ENCODE assay signal across 12 cellular contexts in the genomic region with DNA sequence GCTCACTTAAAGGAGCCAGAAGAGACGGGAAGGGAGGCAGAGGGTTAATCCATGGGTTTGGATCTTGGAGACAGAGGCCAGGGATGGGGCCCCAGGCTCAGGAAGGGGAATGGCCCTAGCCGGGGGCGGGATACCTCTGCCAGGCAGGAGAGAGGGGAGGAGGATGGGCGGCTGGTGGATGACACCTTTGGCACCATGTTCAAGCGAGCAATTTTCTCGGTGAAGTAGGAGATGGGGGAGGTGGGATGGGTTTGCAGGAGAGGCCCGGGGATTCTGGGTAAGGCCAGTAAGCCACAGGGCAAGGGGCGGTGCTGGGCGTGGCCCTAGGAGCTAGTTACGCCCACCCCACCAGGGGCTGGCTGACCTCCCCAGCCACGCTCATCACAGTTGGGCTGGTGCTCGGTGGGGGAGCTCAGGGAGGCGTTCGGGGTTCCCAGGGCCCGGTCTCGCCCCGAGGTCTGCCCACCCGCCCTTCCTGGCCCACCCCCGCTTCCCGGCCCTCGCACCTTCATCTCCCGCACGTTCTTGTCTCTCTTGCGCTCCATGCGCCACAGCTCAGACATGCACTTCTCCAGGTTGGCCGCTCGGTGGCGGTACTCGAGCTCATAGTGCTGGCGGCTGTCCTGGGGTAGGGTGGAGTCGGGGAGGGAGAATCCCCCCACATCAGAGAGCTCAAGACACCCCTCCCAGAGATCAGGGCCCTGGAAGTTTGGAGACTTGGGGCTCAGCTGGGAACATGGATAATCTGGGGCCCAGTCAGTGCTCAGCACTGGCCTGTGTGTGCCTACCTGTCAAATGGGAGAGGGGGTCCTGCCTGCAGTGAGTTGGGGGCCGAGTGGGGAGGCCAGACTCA. TPM values are rescaled to one million over a fixed set of nuclear protein-coding genes. Genes with fewer than 3 reads are reported as not detected.
DNase-seq lines count a peak whose midpoint lies in the region; ATAC-seq and TF ChIP-seq lines count a peak whose summit lies in the region.
"Had no signal": no experiment of that assay in that cellular context is flagged by ENCODE, and none has a peak within 500 bp of the region (broad histone marks: within the 10 kb centered on the region; RNA-seq: fewer than 3 reads in every experiment).

No MANE protein-coding gene starts in this region.

- no peaks in the 10 kb centered on the region for H3K27me3 Mint-ChIP-seq in chondrocyte (ENCODE audit: low read depth)
- no peaks in the 10 kb centered on the region for H3K27me3 Mint-ChIP-seq in naive thymus-derived CD4-positive, alpha-beta T cell
- H3K27me3 Mint-ChIP-seq in activated T-helper 1 cell treated with anti-CD3 and anti-CD28 coated beads, Interleukin-12 subunit alpha, Interleukin-12 subunit beta, Interleukin-2, Interleukin-4 antibody, amounts not matched to agents 30 ng/mL and 10 ng/mL and 1 ng/mL, durations not matched to agents 14 hours and 24 hours and 36 hours (ENCODE audit: insufficient read depth) = no peaks in the 10 kb centered on the region
- H3K27me3 Mint-ChIP-seq: activated CD4-positive, alpha-beta T cell treated with anti-CD3 and anti-CD28 coated beads for 36 hours; activated naive CD8-positive, alpha-beta T cell treated with anti-CD3 and anti-CD28 coated beads, Interleukin-2, amount 10 ng/mL, durations not matched to agents 7 days and 5 days had no signal

- ATAC-seq in naive thymus-derived CD4-positive, alpha-beta T cell = no peak
- ATAC-seq: activated CD4-positive, alpha-beta T cell treated with anti-CD3 and anti-CD28 coated beads for 36 hours had no signal

- H3K4me1 Mint-ChIP-seq in chondrocyte (ENCODE audit: low read depth) = peaks cover 15% of the 10 kb centered on the region
- H3K4me1 Mint-ChIP-seq in naive thymus-derived CD4-positive, alpha-beta T cell = peaks cover 0 to 7% (median 0%) of the 10 kb centered on the region in 7 donors
- no peaks in the 10 kb centered on the region for H3K4me1 Mint-ChIP-seq in activated T-helper 1 cell treated with anti-CD3 and anti-CD28 coated beads, Interleukin-12 subunit alpha, Interleukin-12 subunit beta, Interleukin-2, Interleukin-4 antibody, amounts not matched to agents 30 ng/mL and 10 ng/mL and 1 ng/mL, durations not matched to agents 14 hours and 24 hours and 36 hours (ENCODE audit: low read depth)
- H3K4me1 Mint-ChIP-seq: activated CD4-positive, alpha-beta T cell treated with anti-CD3 and anti-CD28 coated beads for 36 hours had no signal

- intact Hi-C loops in testis (cut with DNase I; ENCODE audit: low total_unique reads) = no loop called here
- intact Hi-C loops in naive thymus-derived CD4-positive, alpha-beta T cell (cut with micrococcal nuclease) = no loop called here
- intact Hi-C loops in activated T-helper 1 cell treated with anti-CD3 and anti-CD28 coated beads, Interleukin-12 subunit alpha, Interleukin-12 subunit beta, Interleukin-2, Interleukin-4 antibody, amounts not matched to agents 30 ng/mL and 10 ng/mL and 1 ng/mL, durations not matched to agents 14 hours and 24 hours and 36 hours (cut with micrococcal nuclease) = no loop called here

- no peaks in the 10 kb centered on the region for H3K9me3 Mint-ChIP-seq in chondrocyte (ENCODE audit: low read depth)
- H3K9me3 Mint-ChIP-seq in naive thymus-derived CD4-positive, alpha-beta T cell = no peaks in the 10 kb centered on the region
- H3K9me3 Mint-ChIP-seq in activated T-helper 1 cell treated with anti-CD3 and anti-CD28 coated beads, Interleukin-12 subunit alpha, Interleukin-12 subunit beta, Interleukin-2, Interleukin-4 antibody, amounts not matched to agents 30 ng/mL and 10 ng/mL and 1 ng/mL, durations not matched to agents 14 hours and 24 hours and 36 hours = no peaks in the 10 kb centered on the region
- H3K9me3 Mint-ChIP-seq: activated naive CD8-positive, alpha-beta T cell treated with anti-CD3 and anti-CD28 coated beads, Interleukin-2, amount 10 ng/mL, durations not matched to agents 7 days and 5 days had no signal

- peak overlapping the region; percentile 43; the same call in 1 of the 2 replicates for H3K27ac ChIP-seq in HUES64 (ENCODE audit: low read depth, low read length)
- H3K27ac ChIP-seq in testis = no peak overlapping the region
- no peak overlapping the region for H3K27ac ChIP-seq in naive thymus-derived CD4-positive, alpha-beta T cell (ENCODE audit: low read depth, low read length)

- H3K27me3 ChIP-seq in HUES64 (ENCODE audit: insufficient read depth, low read length) (no peaks in the 10 kb centered on the region), testis (no peaks in the 10 kb centered on the region)
- H3K27me3 ChIP-seq in naive thymus-derived CD4-positive, alpha-beta T cell (ENCODE audit: control insufficient read depth in 2 of 2, insufficient read depth in 2 of 2, low read length in 2 of 2) = no peaks in the 10 kb centered on the region

- WGBS in HUES64 = 6% methylated on average over 24 of the region's 32 CpGs
- 44 to 58% methylated on average over 24 to 30 of the region's 32 CpGs for WGBS in testis, 2 donors

- no peak overlapping the region for H3K4me3 Mint-ChIP-seq in chondrocyte (ENCODE audit: unreplicated experiment)
- H3K4me3 Mint-ChIP-seq in naive thymus-derived CD4-positive, alpha-beta T cell = no peak overlapping the region
- no peak overlapping the region for H3K4me3 Mint-ChIP-seq in activated T-helper 1 cell treated with anti-CD3 and anti-CD28 coated beads, Interleukin-12 subunit alpha, Interleukin-12 subunit beta, Interleukin-2, Interleukin-4 antibody, amounts not matched to agents 30 ng/mL and 10 ng/mL and 1 ng/mL, durations not matched to agents 14 hours and 24 hours and 36 hours
- H3K4me3 Mint-ChIP-seq: activated CD4-positive, alpha-beta T cell treated with anti-CD3 and anti-CD28 coated beads for 36 hours; activated naive CD8-positive, alpha-beta T cell treated with anti-CD3 and anti-CD28 coated beads, Interleukin-2, amount 10 ng/mL, durations not matched to agents 7 days and 5 days had no signal

- peak overlapping the region; percentile 12 for H3K9ac ChIP-seq in HUES64 (ENCODE audit: low read depth, low read length)

- H3K4me1 ChIP-seq in HUES64 (ENCODE audit: insufficient read depth, low read length) = peaks cover 12% of the 10 kb centered on the region; the same call in 1 of the 2 replicates
- H3K4me1 ChIP-seq in testis = peaks cover 4% of the 10 kb centered on the region
- no peaks in the 10 kb centered on the region for H3K4me1 ChIP-seq in naive thymus-derived CD4-positive, alpha-beta T cell (ENCODE audit: control insufficient read depth in 2 of 2, insufficient read depth in 2 of 2, low read length in 2 of 2)

- peak; percentile 72 for DNase-seq in chondrocyte (ENCODE audit: low spot score)
- DNase-seq in testis = peak; percentile 45
- no peak for DNase-seq in naive thymus-derived CD4-positive, alpha-beta T cell
- no peak for DNase-seq in DMS 273 treated with DMSO at 0.1 percent for 48 hours (lab: John Stamatoyannopoulos, UW)
- no peak for DNase-seq in activated T-helper 1 cell treated with anti-CD3 and anti-CD28 coated beads, Interleukin-12 subunit alpha, Interleukin-12 subunit beta, Interleukin-2, Interleukin-4 antibody, amounts not matched to agents 30 ng/mL and 10 ng/mL and 1 ng/mL, durations not matched to agents 14 hours and 24 hours and 36 hours (ENCODE audit: low spot score)
- DNase-seq: activated CD4-positive, alpha-beta T cell treated with anti-CD3 and anti-CD28 coated beads for 36 hours; activated naive CD8-positive, alpha-beta T cell treated with anti-CD3 and anti-CD28 coated beads, Interleukin-2, amount 10 ng/mL, durations not matched to agents 7 days and 5 days; DND-41; NCI-H187 treated with DMSO at 0.1 percent for 48 hours; RPMI8226 had no signal

- H3K9me3 ChIP-seq in HUES64 (ENCODE audit: insufficient read depth, low read depth, low read length) = no peaks in the 10 kb centered on the region
- H3K9me3 ChIP-seq in iPS-18c (ENCODE audit: control insufficient read depth, insufficient read depth, low read length) = no peaks in the 10 kb centered on the region
- H3K9me3 ChIP-seq in testis = no peaks in the 10 kb centered on the region
- H3K9me3 ChIP-seq in naive thymus-derived CD4-positive, alpha-beta T cell (ENCODE audit: control insufficient read depth in 2 of 3, low read length in 3 of 3) = no peaks in the 10 kb centered on the region

- H3K4me3 ChIP-seq in HUES64 (ENCODE audit: low read length) (peak overlapping the region; percentile 44), iPS-18c (ENCODE audit: insufficient read depth, low read depth, low read length) (peak overlapping the region; percentile 56), testis (peak overlapping the region in 1 of 2 donors; percentile 13)
- no peak overlapping the region for H3K4me3 ChIP-seq in naive thymus-derived CD4-positive, alpha-beta T cell (ENCODE audit: low read length)

- no peaks in the 10 kb centered on the region for H3K36me3 Mint-ChIP-seq in chondrocyte (ENCODE audit: low read depth)
- H3K36me3 Mint-ChIP-seq in naive thymus-derived CD4-positive, alpha-beta T cell = peaks cover 0 to 31% (median 21%) of the 10 kb centered on the region in 5 donors
- H3K36me3 Mint-ChIP-seq in activated T-helper 1 cell treated with anti-CD3 and anti-CD28 coated beads, Interleukin-12 subunit alpha, Interleukin-12 subunit beta, Interleukin-2, Interleukin-4 antibody, amounts not matched to agents 30 ng/mL and 10 ng/mL and 1 ng/mL, durations not matched to agents 14 hours and 24 hours and 36 hours (ENCODE audit: low read depth) = no peaks in the 10 kb centered on the region
- H3K36me3 Mint-ChIP-seq: activated naive CD8-positive, alpha-beta T cell treated with anti-CD3 and anti-CD28 coated beads, Interleukin-2, amount 10 ng/mL, durations not matched to agents 7 days and 5 days had no signal

- TF ChIP-seq CTCF in chondrocyte (IDR thresholded peaks at IDR 0.05) (peak; percentile 70), testis (IDR thresholded peaks at IDR 0.05) (peak in 2 of 3 experiments; percentile 18 to 34)

- no peak for TF ChIP-seq POLR2A in testis (IDR thresholded peaks at IDR 0.05)

- H3K36me3 ChIP-seq in HUES64 (ENCODE audit: insufficient read depth, low read length) (no peaks in the 10 kb centered on the region), testis (ENCODE audit: low read depth, missing control alignments) (no peaks in the 10 kb centered on the region)
- H3K36me3 ChIP-seq in naive thymus-derived CD4-positive, alpha-beta T cell (ENCODE audit: control insufficient read depth in 2 of 3, insufficient read depth in 3 of 3, low read length in 3 of 3) = peaks cover 0 to 4% (median 0%) of the 10 kb centered on the region in 3 experiments

- CTCF ChIA-PET in naive thymus-derived CD4-positive, alpha-beta T cell (lab: Charles Lee) = no interaction called here

- peak overlapping the region; percentile 62 for H3K27ac Mint-ChIP-seq in chondrocyte (ENCODE audit: unreplicated experiment)
- H3K27ac Mint-ChIP-seq in naive thymus-derived CD4-positive, alpha-beta T cell = no peak overlapping the region
- H3K27ac Mint-ChIP-seq in activated T-helper 1 cell treated with anti-CD3 and anti-CD28 coated beads, Interleukin-12 subunit alpha, Interleukin-12 subunit beta, Interleukin-2, Interleukin-4 antibody, amounts not matched to agents 30 ng/mL and 10 ng/mL and 1 ng/mL, durations not matched to agents 14 hours and 24 hours and 36 hours = no peak overlapping the region
- H3K27ac Mint-ChIP-seq: activated CD4-positive, alpha-beta T cell treated with anti-CD3 and anti-CD28 coated beads for 36 hours; activated naive CD8-positive, alpha-beta T cell treated with anti-CD3 and anti-CD28 coated beads, Interleukin-2, amount 10 ng/mL, durations not matched to agents 7 days and 5 days had no signal

- POLR2A ChIA-PET in naive thymus-derived CD4-positive, alpha-beta T cell (lab: Charles Lee) = no interaction called here

RNA-seq across cellular contexts. Expression of gene BAIAP2L2, which starts 12.7 kb away (rescaled TPM):
- 1.9 TPM for polyA plus RNA-seq in HUES64 (2013, experiment 1 of 2)
- polyA plus RNA-seq in HUES64 (2013, experiment 2 of 2) = 1.9 TPM
- total RNA-seq in chondrocyte (0.21 to 0.42 TPM in 2 of 3 replicates, not detected in the other), testis (10 to 100 TPM in 1 of 2 donors, 1 to 10 TPM in 1; 8.8 to 10.0 TPM)
- 6.6 TPM for polyA plus RNA-seq in testis (ENCODE audit: insufficient read depth, low read depth, low replicate concordance)
- total RNA-seq in naive thymus-derived CD4-positive, alpha-beta T cell = 1 to 10 TPM in 3 of 5 experiments, under 1 TPM in 2; 0.46 to 3.9 (median 1.9) TPM
- polyA plus RNA-seq in naive thymus-derived CD4-positive, alpha-beta T cell = not detected
- total RNA-seq in activated T-helper 1 cell treated with anti-CD3 and anti-CD28 coated beads, Interleukin-12 subunit alpha, Interleukin-12 subunit beta, Interleukin-2, Interleukin-4 antibody, amounts not matched to agents 30 ng/mL and 10 ng/mL and 1 ng/mL, durations not matched to agents 14 hours and 24 hours and 36 hours = 0.29 and 0.32 TPM in 2 replicates

RNA-seq across cellular contexts. Expression of gene SLC16A8, which starts 13.8 kb away (rescaled TPM):
- not detected for polyA plus RNA-seq in HUES64 (2013, experiment 1 of 2)
- not detected for polyA plus RNA-seq in HUES64 (2013, experiment 2 of 2)
- total RNA-seq in chondrocyte (0.50 TPM in 1 of 3 replicates, not detected in the others), testis (1 to 10 TPM; 1.6 to 2.0 TPM)
- polyA plus RNA-seq in testis (ENCODE audit: insufficient read depth, low read depth, low replicate concordance) = 2.4 TPM
- total RNA-seq in naive thymus-derived CD4-positive, alpha-beta T cell = not detected
- polyA plus RNA-seq in naive thymus-derived CD4-positive, alpha-beta T cell = not detected
- total RNA-seq in activated T-helper 1 cell treated with anti-CD3 and anti-CD28 coated beads, Interleukin-12 subunit alpha, Interleukin-12 subunit beta, Interleukin-2, Interleukin-4 antibody, amounts not matched to agents 30 ng/mL and 10 ng/mL and 1 ng/mL, durations not matched to agents 14 hours and 24 hours and 36 hours = 0.34 TPM in 1 of 2 replicates, not detected in the other
- total RNA-seq: activated CD4-positive, alpha-beta T cell treated with anti-CD3 and anti-CD28 coated beads for 36 hours; activated naive CD8-positive, alpha-beta T cell treated with anti-CD3 and anti-CD28 coated beads, Interleukin-2, amount 10 ng/mL, durations not matched to agents 7 days and 5 days had no signal

RNA-seq across cellular contexts. Expression of gene PICK1, which starts 40.6 kb away (rescaled TPM):
- polyA plus RNA-seq in HUES64 (2013, experiment 1 of 2) = 17.6 TPM
- 15.6 TPM for polyA plus RNA-seq in HUES64 (2013, experiment 2 of 2)
- 13.5 to 22.6 TPM (median 19.1 TPM) in 3 replicates for total RNA-seq in chondrocyte
- 10 to 100 TPM; 78.7 to 89.7 TPM for total RNA-seq in testis
- polyA plus RNA-seq in testis (ENCODE audit: insufficient read depth, low read depth, low replicate concordance) = 61.5 TPM
- total RNA-seq in naive thymus-derived CD4-positive, alpha-beta T cell = 10 to 100 TPM; 10.0 to 29.3 (median 26.5) TPM
- polyA plus RNA-seq in naive thymus-derived CD4-positive, alpha-beta T cell = 1 to 10 TPM; 6.3 to 6.6 TPM
- 12.0 and 14.8 TPM in 2 replicates for total RNA-seq in activated T-helper 1 cell treated with anti-CD3 and anti-CD28 coated beads, Interleukin-12 subunit alpha, Interleukin-12 subunit beta, Interleukin-2, Interleukin-4 antibody, amounts not matched to agents 30 ng/mL and 10 ng/mL and 1 ng/mL, durations not matched to agents 14 hours and 24 hours and 36 hours

Comparison
In these comparisons a context has a peak if more than half of its experiments do, and no peak if none do; other contexts are left out.
1. DNase-seq: peak in chondrocyte (single experiment) and testis (single experiment); none in naive thymus-derived CD4-positive, alpha-beta T cell (0 of 9), DMS 273 treated with DMSO at 0.1 percent for 48 hours (single experiment) and activated T-helper 1 cell treated with anti-CD3 and anti-CD28 coated beads, Interleukin-12 subunit alpha, Interleukin-12 subunit beta, Interleukin-2, Interleukin-4 antibody, amounts not matched to agents 30 ng/mL and 10 ng/mL and 1 ng/mL, durations not matched to agents 14 hours and 24 hours and 36 hours (single experiment).